In genomic region chr2:24354899-24355298, GRCh38 we compare ENCODE assay signal across 15 cellular contexts.
A peak's percentile ranks its signal among the peaks of the same experiment; 100 is the strongest.
DNase-seq lines count a peak whose midpoint lies in the region; ATAC-seq lines count a peak whose summit lies in the region.
"Had no signal": no experiment of that assay in that cellular context is flagged by ENCODE, and none has a peak within 500 bp of the region (broad histone marks: within the 10 kb centered on the region; RNA-seq: fewer than 3 reads in every experiment).

No MANE protein-coding gene starts in this region.

- no peaks in the 10 kb centered on the region for H3K9me3 Mint-ChIP-seq in effector memory CD8-positive, alpha-beta T cell

- DNase-seq in CD1c-positive myeloid dendritic cell (ENCODE audit: extremely low spot score) (peak; percentile 59), NOMO-1 treated with dmso at 0.1 percent for 144 hours (lab: John Stamatoyannopoulos, UW; ENCODE audit: unreplicated experiment) (peak; percentile 33), DMS79 (lab: John Stamatoyannopoulos, UW) (no peak), NCI-H2081 treated with DMSO at 0.1 percent for 48 hours (lab: John Stamatoyannopoulos, UW) (no peak)
- DNase-seq in effector memory CD8-positive, alpha-beta T cell: no peak
- DNase-seq in stimulated activated CD4-positive, alpha-beta T cell treated with anti-CD3 and anti-CD28 coated beads, Interleukin-2, amount 100 ng/mL, for 24 hours: no peak
- DNase-seq: activated CD4-positive, alpha-beta T cell treated with anti-CD3 and anti-CD28 coated beads for 36 hours; activated gamma-delta T cell treated with Interleukin-2 at 50 U/mL for 16 hours; COR-L47; head of caudate nucleus; NCI-H510A treated with DMSO at 0.1 percent for 48 hours; substantia nigra had no signal

- peaks cover 12% of the 10 kb centered on the region for H3K36me3 Mint-ChIP-seq in effector memory CD8-positive, alpha-beta T cell (ENCODE audit: insufficient read depth)

- no peaks in the 10 kb centered on the region for H3K27me3 Mint-ChIP-seq in effector memory CD8-positive, alpha-beta T cell
- H3K27me3 Mint-ChIP-seq: activated CD4-positive, alpha-beta T cell treated with anti-CD3 and anti-CD28 coated beads for 36 hours had no signal

- peak overlapping the region; percentile 3 to 92 for H3K27ac Mint-ChIP-seq in effector memory CD8-positive, alpha-beta T cell
- H3K27ac Mint-ChIP-seq: activated CD4-positive, alpha-beta T cell treated with anti-CD3 and anti-CD28 coated beads for 36 hours had no signal

- ATAC-seq in GM18870 (IDR thresholded peaks at IDR 0.05; ENCODE audit: unreplicated experiment): peak; percentile 42
- ATAC-seq in effector memory CD8-positive, alpha-beta T cell (replicated peaks): no peak
- ATAC-seq in GM21526 (IDR thresholded peaks at IDR 0.05; ENCODE audit: low FRiP score, unreplicated experiment): no peak
- ATAC-seq: activated CD4-positive, alpha-beta T cell treated with anti-CD3 and anti-CD28 coated beads for 36 hours; sciatic nerve had no signal

- H3K4me1 Mint-ChIP-seq in effector memory CD8-positive, alpha-beta T cell (ENCODE audit: low read depth in 2 of 2): peaks cover 61 to 71% of the 10 kb centered on the region in 2 donors

- peak overlapping the region; percentile 11 to 63 for H3K4me3 Mint-ChIP-seq in effector memory CD8-positive, alpha-beta T cell
- H3K4me3 Mint-ChIP-seq: activated CD4-positive, alpha-beta T cell treated with anti-CD3 and anti-CD28 coated beads for 36 hours had no signal

Comparison
In these comparisons a context has a peak if more than half of its experiments do, and no peak if none do; other contexts are left out.
1. DNase-seq: peak in CD1c-positive myeloid dendritic cell (single experiment) and NOMO-1 treated with dmso at 0.1 percent for 144 hours (single experiment); none in effector memory CD8-positive, alpha-beta T cell (0 of 3), stimulated activated CD4-positive, alpha-beta T cell treated with anti-CD3 and anti-CD28 coated beads, Interleukin-2, amount 100 ng/mL, for 24 hours (0 of 2), DMS79 (single experiment) and NCI-H2081 treated with DMSO at 0.1 percent for 48 hours (single experiment).